1 cellular context compared by ENCODE assay signal in the genomic region with DNA sequence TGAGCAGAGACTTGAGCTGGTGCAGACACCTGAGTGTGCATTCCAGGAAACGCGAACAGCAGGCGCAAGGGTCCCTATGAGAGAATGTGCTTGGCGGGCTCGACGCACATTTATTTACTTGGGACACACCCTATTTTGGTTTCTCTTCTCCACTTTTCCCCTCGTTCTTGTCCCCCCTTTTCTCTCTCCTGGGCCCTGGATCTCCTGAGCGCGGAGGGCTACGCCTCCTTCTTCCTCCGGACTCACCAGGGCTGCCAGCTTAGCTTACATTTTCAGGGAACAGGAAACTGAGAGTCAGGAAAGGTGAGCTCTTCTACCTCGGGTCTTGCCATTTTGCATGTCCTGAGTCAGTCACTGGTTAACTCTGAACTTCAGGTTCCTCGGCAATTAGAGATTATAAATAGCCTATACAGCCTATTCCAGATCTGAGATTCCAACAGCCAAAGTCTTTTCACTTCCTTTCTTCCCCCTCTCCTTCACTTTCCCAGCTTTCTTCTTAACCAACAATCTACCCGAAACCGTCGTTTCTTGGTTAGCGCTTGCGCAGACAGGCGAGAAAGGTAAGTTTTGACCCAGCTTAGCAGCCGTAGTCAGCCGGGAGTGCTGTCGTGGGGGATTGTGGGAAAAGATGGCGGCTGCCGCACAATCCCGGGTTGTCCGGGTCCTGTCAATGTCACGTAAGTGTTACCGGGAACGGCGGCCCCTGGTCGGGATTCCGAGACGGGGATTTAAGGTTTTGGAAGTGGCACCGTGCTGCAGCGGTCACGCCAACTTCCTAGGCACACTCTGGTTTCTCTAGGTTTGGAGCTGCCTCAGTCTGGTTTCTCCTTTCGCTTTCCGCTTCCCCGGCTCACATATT.
A peak's percentile ranks its signal among the peaks of the same experiment; 100 is the strongest.
TF ChIP-seq lines count a peak whose summit lies in the region.

A gene (minus strand): TSS at position 553 of the 859 bp plus-strand sequence. CDS start 10,855 bp downstream, outside the sequence.
A gene (plus strand): TSS at position 616 of the 859 bp plus-strand sequence. CDS start 13 bp downstream, at position 629.

TF ChIP-seq in GM12878, 131 proteins besides CTCF, POLR2A, EP300 and RAD21 (continued from another document):
- TF ChIP-seq, protein P1, sequence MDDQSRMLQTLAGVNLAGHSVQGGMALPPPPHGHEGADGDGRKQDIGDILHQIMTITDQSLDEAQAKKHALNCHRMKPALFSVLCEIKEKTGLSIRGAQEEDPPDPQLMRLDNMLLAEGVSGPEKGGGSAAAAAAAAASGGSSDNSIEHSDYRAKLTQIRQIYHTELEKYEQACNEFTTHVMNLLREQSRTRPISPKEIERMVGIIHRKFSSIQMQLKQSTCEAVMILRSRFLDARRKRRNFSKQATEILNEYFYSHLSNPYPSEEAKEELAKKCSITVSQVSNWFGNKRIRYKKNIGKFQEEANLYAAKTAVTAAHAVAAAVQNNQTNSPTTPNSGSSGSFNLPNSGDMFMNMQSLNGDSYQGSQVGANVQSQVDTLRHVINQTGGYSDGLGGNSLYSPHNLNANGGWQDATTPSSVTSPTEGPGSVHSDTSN (IDR thresholded peaks at IDR 0.05; ENCODE audit: insufficient replicate concordance, low read depth, low read length): peak; percentile 47
- TF ChIP-seq SIX5 (IDR thresholded peaks at IDR 0.05; ENCODE audit: low read depth, low read length, severe bottlenecking) (peak; percentile 69), GABPA (IDR thresholded peaks at IDR 0.05; ENCODE audit: low read depth) (no peak), BHLHE40 (IDR thresholded peaks at IDR 0.05; ENCODE audit: borderline replicate concordance in 1 of 2, low read depth in 2 of 2, low read length in 1 of 2) (peak; percentile 6 to 45; a peak in 2 of 4 replicates), MEF2B (IDR thresholded peaks at IDR 0.05; ENCODE audit: partially characterized antibody, poor library complexity, severe bottlenecking) (no peak), FOXM1 (IDR thresholded peaks at IDR 0.05; ENCODE audit: low read depth, low read length) (no peak), CREB1 (IDR thresholded peaks at IDR 0.05; ENCODE audit: low read depth) (peak; percentile 58), JUNB (IDR thresholded peaks at IDR 0.05) (no peak), ZNF622 (IDR thresholded peaks at IDR 0.05) (no peak), YBX1 (IDR thresholded peaks at IDR 0.05) (no peak), SMARCA5 (IDR thresholded peaks at IDR 0.05) (no peak), HDAC6 (IDR thresholded peaks at IDR 0.05; ENCODE audit: unreplicated experiment) (no peak), TCF12 (IDR thresholded peaks at IDR 0.05; ENCODE audit: low read depth, low read length) (peak; percentile 51; the same call in 1 of the 2 replicates), IKZF1 (conservative IDR thresholded peaks at IDR 0.05) (peak; percentile 82), IKZF2 (IDR thresholded peaks at IDR 0.05) (peak in 1 of 2 experiments; percentile 33; a peak in 1 of 4 replicates)
- TF ChIP-seq, protein P2, sequence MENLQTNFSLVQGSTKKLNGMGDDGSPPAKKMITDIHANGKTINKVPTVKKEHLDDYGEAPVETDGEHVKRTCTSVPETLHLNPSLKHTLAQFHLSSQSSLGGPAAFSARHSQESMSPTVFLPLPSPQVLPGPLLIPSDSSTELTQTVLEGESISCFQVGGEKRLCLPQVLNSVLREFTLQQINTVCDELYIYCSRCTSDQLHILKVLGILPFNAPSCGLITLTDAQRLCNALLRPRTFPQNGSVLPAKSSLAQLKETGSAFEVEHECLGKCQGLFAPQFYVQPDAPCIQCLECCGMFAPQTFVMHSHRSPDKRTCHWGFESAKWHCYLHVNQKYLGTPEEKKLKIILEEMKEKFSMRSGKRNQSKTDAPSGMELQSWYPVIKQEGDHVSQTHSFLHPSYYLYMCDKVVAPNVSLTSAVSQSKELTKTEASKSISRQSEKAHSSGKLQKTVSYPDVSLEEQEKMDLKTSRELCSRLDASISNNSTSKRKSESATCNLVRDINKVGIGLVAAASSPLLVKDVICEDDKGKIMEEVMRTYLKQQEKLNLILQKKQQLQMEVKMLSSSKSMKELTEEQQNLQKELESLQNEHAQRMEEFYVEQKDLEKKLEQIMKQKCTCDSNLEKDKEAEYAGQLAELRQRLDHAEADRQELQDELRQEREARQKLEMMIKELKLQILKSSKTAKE (IDR thresholded peaks at IDR 0.05; ENCODE audit: low read depth, poor library complexity, severe bottlenecking): peak; percentile 63
- TF ChIP-seq, protein P3, sequence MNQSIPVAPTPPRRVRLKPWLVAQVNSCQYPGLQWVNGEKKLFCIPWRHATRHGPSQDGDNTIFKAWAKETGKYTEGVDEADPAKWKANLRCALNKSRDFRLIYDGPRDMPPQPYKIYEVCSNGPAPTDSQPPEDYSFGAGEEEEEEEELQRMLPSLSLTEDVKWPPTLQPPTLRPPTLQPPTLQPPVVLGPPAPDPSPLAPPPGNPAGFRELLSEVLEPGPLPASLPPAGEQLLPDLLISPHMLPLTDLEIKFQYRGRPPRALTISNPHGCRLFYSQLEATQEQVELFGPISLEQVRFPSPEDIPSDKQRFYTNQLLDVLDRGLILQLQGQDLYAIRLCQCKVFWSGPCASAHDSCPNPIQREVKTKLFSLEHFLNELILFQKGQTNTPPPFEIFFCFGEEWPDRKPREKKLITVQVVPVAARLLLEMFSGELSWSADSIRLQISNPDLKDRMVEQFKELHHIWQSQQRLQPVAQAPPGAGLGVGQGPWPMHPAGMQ (IDR thresholded peaks at IDR 0.05; ENCODE audit: borderline replicate concordance): no peak
- TF ChIP-seq, protein P4, sequence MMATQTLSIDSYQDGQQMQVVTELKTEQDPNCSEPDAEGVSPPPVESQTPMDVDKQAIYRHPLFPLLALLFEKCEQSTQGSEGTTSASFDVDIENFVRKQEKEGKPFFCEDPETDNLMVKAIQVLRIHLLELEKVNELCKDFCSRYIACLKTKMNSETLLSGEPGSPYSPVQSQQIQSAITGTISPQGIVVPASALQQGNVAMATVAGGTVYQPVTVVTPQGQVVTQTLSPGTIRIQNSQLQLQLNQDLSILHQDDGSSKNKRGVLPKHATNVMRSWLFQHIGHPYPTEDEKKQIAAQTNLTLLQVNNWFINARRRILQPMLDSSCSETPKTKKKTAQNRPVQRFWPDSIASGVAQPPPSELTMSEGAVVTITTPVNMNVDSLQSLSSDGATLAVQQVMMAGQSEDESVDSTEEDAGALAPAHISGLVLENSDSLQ (IDR thresholded peaks at IDR 0.05): peak; percentile 49; the same call in 1 of the 2 replicates
- TF ChIP-seq, protein P5, sequence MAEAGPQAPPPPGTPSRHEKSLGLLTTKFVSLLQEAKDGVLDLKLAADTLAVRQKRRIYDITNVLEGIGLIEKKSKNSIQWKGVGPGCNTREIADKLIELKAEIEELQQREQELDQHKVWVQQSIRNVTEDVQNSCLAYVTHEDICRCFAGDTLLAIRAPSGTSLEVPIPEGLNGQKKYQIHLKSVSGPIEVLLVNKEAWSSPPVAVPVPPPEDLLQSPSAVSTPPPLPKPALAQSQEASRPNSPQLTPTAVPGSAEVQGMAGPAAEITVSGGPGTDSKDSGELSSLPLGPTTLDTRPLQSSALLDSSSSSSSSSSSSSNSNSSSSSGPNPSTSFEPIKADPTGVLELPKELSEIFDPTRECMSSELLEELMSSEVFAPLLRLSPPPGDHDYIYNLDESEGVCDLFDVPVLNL (IDR thresholded peaks at IDR 0.05; ENCODE audit: low read depth, low read length): no peak
- TF ChIP-seq, protein P6, sequence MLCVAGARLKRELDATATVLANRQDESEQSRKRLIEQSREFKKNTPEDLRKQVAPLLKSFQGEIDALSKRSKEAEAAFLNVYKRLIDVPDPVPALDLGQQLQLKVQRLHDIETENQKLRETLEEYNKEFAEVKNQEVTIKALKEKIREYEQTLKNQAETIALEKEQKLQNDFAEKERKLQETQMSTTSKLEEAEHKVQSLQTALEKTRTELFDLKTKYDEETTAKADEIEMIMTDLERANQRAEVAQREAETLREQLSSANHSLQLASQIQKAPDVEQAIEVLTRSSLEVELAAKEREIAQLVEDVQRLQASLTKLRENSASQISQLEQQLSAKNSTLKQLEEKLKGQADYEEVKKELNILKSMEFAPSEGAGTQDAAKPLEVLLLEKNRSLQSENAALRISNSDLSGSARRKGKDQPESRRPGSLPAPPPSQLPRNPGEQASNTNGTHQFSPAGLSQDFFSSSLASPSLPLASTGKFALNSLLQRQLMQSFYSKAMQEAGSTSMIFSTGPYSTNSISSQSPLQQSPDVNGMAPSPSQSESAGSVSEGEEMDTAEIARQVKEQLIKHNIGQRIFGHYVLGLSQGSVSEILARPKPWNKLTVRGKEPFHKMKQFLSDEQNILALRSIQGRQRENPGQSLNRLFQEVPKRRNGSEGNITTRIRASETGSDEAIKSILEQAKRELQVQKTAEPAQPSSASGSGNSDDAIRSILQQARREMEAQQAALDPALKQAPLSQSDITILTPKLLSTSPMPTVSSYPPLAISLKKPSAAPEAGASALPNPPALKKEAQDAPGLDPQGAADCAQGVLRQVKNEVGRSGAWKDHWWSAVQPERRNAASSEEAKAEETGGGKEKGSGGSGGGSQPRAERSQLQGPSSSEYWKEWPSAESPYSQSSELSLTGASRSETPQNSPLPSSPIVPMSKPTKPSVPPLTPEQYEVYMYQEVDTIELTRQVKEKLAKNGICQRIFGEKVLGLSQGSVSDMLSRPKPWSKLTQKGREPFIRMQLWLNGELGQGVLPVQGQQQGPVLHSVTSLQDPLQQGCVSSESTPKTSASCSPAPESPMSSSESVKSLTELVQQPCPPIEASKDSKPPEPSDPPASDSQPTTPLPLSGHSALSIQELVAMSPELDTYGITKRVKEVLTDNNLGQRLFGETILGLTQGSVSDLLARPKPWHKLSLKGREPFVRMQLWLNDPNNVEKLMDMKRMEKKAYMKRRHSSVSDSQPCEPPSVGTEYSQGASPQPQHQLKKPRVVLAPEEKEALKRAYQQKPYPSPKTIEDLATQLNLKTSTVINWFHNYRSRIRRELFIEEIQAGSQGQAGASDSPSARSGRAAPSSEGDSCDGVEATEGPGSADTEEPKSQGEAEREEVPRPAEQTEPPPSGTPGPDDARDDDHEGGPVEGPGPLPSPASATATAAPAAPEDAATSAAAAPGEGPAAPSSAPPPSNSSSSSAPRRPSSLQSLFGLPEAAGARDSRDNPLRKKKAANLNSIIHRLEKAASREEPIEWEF (IDR thresholded peaks at IDR 0.05; ENCODE audit: insufficient replicate concordance, low read depth, low read length): no peak
